In genomic region chr6:47453372-47453936, GRCh38 we compare ENCODE assay signal across 29 cellular contexts.
"Had no signal": no experiment of that assay in that cellular context is flagged by ENCODE, and none has a peak within 500 bp of the region (broad histone marks: within the 10 kb centered on the region; RNA-seq: fewer than 3 reads in every experiment).

No MANE protein-coding gene starts in this region.

- H3K4me3 ChIP-seq: body of pancreas, esophagus muscularis mucosa, gastrocnemius medialis, heart left ventricle had no signal

- H3K9me3 ChIP-seq: body of pancreas, esophagus muscularis mucosa, gastrocnemius medialis, heart left ventricle had no signal

- H3K27ac ChIP-seq: body of pancreas, esophagus muscularis mucosa, foreskin keratinocyte, gastrocnemius medialis, heart left ventricle, VCaP had no signal

- H3K36me3 ChIP-seq: esophagus muscularis mucosa, gastrocnemius medialis, heart left ventricle had no signal

- H3K4me1 ChIP-seq: esophagus muscularis mucosa, foreskin keratinocyte, gastrocnemius medialis, heart left ventricle had no signal

- H3K27me3 ChIP-seq: body of pancreas, esophagus muscularis mucosa, foreskin keratinocyte, gastrocnemius medialis, heart left ventricle had no signal

- DNase-seq: activated B cell treated with CpG ODN at 0.5 μM for 24 hours; activated CD4-positive, alpha-beta T cell treated with anti-CD3 and anti-CD28 coated beads for 48 hours; activated CD4-positive, alpha-beta T cell treated with anti-CD3 and anti-CD28 coated beads, Interleukin-2, amount 50 U/mL, for 1 hour; activated CD4-positive, alpha-beta T cell treated with anti-CD3 and anti-CD28 coated beads, Interleukin-2, amount 50 U/mL, for 48 hours; activated CD8-positive, alpha-beta memory T cell treated with anti-CD3 and anti-CD28 coated beads for 24 hours; activated CD8-positive, alpha-beta T cell treated with anti-CD3 and anti-CD28 coated beads for 36 hours; activated effector memory CD4-positive, alpha-beta T cell treated with Interleukin-2 at 50 U/mL for 16 hours; activated gamma-delta T cell treated with Interleukin-2 at 50 U/mL for 16 hours; activated naive CD4-positive, alpha-beta T cell treated with anti-CD3 and anti-CD28 coated beads, Interleukin-2, amount 50 U/mL, for 16 hours; activated naive CD4-positive, alpha-beta T cell treated with Interleukin-2 at 50 U/mL for 16 hours; activated T-cell treated with anti-CD3 and anti-CD28 coated beads, Interleukin-2, amount 50 U/mL, for 4 hours; amniotic stem cell; aorta; body of pancreas; caudate nucleus; cortex of kidney; dermis blood vessel endothelial cell; effector CD4-positive, alpha-beta T cell; effector memory CD8-positive, alpha-beta T cell; foreskin keratinocyte; gastrocnemius medialis; glutamatergic neuron; heart left ventricle; T-helper 2 cell had no signal

- ATAC-seq: activated CD4-positive, CD25-positive, alpha-beta regulatory T cell treated with anti-CD3 and anti-CD28 coated beads, Interleukin-2, amount 50 U/mL, for 24 hours; activated CD8-positive, alpha-beta T cell treated with anti-CD3 and anti-CD28 coated beads for 36 hours; activated T-cell treated with anti-CD3 and anti-CD28 coated beads, Interleukin-2, amount 50 U/mL, for 4 hours; activated T-helper 17 cell treated with anti-CD3 and anti-CD28 coated beads, Interleukin-2, amount 50 U/mL, for 72 hours; body of pancreas; effector memory CD8-positive, alpha-beta T cell; foreskin keratinocyte; gastrocnemius medialis; heart left ventricle had no signal

- FAIRE-seq: colon had no signal
